In the genomic region with DNA sequence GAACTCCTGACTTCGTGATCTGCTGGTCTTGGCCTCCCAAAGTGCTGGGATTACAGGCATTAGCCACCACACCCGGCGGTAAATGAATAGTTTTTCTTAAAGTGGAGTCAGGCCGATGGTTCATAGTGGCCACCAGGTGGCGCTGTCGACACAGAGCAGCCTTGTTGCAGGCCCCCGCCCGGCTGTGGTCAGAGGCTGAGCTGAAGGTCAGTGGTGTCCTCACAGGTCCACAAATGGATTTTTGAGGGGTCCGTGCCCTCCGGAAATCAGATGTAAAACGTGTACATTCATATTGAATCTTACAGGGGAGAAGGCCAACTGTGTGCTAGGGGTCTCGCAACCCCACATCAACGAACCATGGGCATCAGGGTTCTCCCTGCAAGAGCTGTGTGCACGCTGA, we compare ENCODE assay signal across 8 cellular contexts. TPM values are rescaled to one million over a fixed set of nuclear protein-coding genes. Genes with fewer than 3 reads are reported as not detected.
DNase-seq lines count a peak whose midpoint lies in the region; ATAC-seq, FAIRE-seq and TF ChIP-seq lines count a peak whose summit lies in the region.

No MANE protein-coding gene starts in this region.

- H3K27me3 ChIP-seq in right atrium auricular region: no peaks in the 10 kb centered on the region
- no peaks in the 10 kb centered on the region for H3K27me3 ChIP-seq in foreskin keratinocyte
- H3K27me3 ChIP-seq in upper lobe of left lung: no peaks in the 10 kb centered on the region

- ATAC-seq in foreskin keratinocyte (no peak), upper lobe of left lung (ENCODE audit: low FRiP score in 2 of 2) (no peak), HG03097 (IDR thresholded peaks at IDR 0.05; ENCODE audit: low FRiP score, unreplicated experiment) (no peak)

- intact Hi-C loops in cardiac septum (cut with DNase I): no loop called here

- TF ChIP-seq EP300 in upper lobe of left lung (IDR thresholded peaks at IDR 0.05): no peak

- 95 to 97% methylated on average over 13 to 14 of the region's 14 CpGs for WGBS in upper lobe of left lung, 2 donors

- FAIRE-seq in HTR-8/SVneo (lab: Jason Lieb, UNC): no peak

- DNase-seq in right atrium auricular region (ENCODE audit: low spot score) (no peak), cardiac septum (ENCODE audit: low spot score) (no peak), SKM-1 treated with dmso at 0.1 percent for 144 hours (lab: John Stamatoyannopoulos, UW; ENCODE audit: unreplicated experiment) (peak; percentile 23), foreskin keratinocyte (no peak), upper lobe of left lung (no peak), HTR-8/SVneo (ENCODE audit: insufficient read length, low spot score) (no peak), NOMO-1 treated with DMSO at 0.1 percent for 48 hours (lab: John Stamatoyannopoulos, UW; ENCODE audit: unreplicated experiment) (no peak)

- no peak for TF ChIP-seq POLR2A in upper lobe of left lung (IDR thresholded peaks at IDR 0.05)

- H3K4me1 ChIP-seq in right atrium auricular region: no peaks in the 10 kb centered on the region
- H3K4me1 ChIP-seq in foreskin keratinocyte: no peaks in the 10 kb centered on the region
- H3K4me1 ChIP-seq in upper lobe of left lung: no peaks in the 10 kb centered on the region

- H3K27ac ChIP-seq in right atrium auricular region: no peak overlapping the region
- no peak overlapping the region for H3K27ac ChIP-seq in foreskin keratinocyte
- H3K27ac ChIP-seq in upper lobe of left lung: no peak overlapping the region

- H3K4me3 ChIP-seq in right atrium auricular region: no peak overlapping the region
- no peak overlapping the region for H3K4me3 ChIP-seq in upper lobe of left lung

- TF ChIP-seq CTCF in right atrium auricular region (IDR thresholded peaks at IDR 0.05): peak; percentile 12 to 53
- peak; percentile 66 for TF ChIP-seq CTCF in foreskin keratinocyte (conservative IDR thresholded peaks at IDR 0.05)
- peak in 4 of 6 experiments; percentile 38 to 49 (median 40) for TF ChIP-seq CTCF in upper lobe of left lung (IDR thresholded peaks at IDR 0.05)

- H3K36me3 ChIP-seq in right atrium auricular region: peaks cover 36% of the 10 kb centered on the region
- peaks cover 25 to 58% (median 46%) of the 10 kb centered on the region in 4 donors for H3K36me3 ChIP-seq in upper lobe of left lung

- H3K9me3 ChIP-seq in right atrium auricular region: peaks cover 0 to 7% of the 10 kb centered on the region in 2 donors
- H3K9me3 ChIP-seq in upper lobe of left lung: peaks cover 4 to 8% (median 6%) of the 10 kb centered on the region in 4 donors

RNA-seq across cellular contexts. Expression of a gene that starts 13.4 kb away (rescaled TPM):
- total RNA-seq in right atrium auricular region (10 to 100 TPM; 13.3 to 24.9 TPM), cardiac septum (17.6 TPM), foreskin keratinocyte (75.2 and 75.8 TPM in 2 replicates), upper lobe of left lung (100 to 1,000 TPM in 1 of 6 donors, 10 to 100 TPM in 5; 29.2 to 122 (median 38.6) TPM)
- 73.9 and 88.5 TPM in 2 replicates for polyA plus RNA-seq in foreskin keratinocyte

RNA-seq across cellular contexts. Expression of a gene that starts 29.5 kb away (rescaled TPM):
- total RNA-seq in right atrium auricular region: under 1 TPM in 1 of 2 donors, not detected in 1; 0.12 TPM
- not detected for total RNA-seq in cardiac septum
- total RNA-seq in foreskin keratinocyte: 0.35 and 1.7 TPM in 2 replicates
- 0.43 and 1.00 TPM in 2 replicates for polyA plus RNA-seq in foreskin keratinocyte
- total RNA-seq in upper lobe of left lung: 10 to 100 TPM in 1 of 6 donors, 1 to 10 TPM in 4, under 1 TPM in 1; 0.06 to 18.9 (median 5.6) TPM

RNA-seq across cellular contexts. Expression of a gene that starts 44.9 kb away (rescaled TPM):
- total RNA-seq in right atrium auricular region (1 to 10 TPM; 1.7 to 3.4 TPM), cardiac septum (7.8 TPM), foreskin keratinocyte (9.0 and 9.4 TPM in 2 replicates), upper lobe of left lung (10 to 100 TPM in 4 of 6 donors, 1 to 10 TPM in 2; 7.1 to 54.5 (median 19.2) TPM)
- polyA plus RNA-seq in foreskin keratinocyte: 4.8 and 5.0 TPM in 2 replicates

RNA-seq across cellular contexts. Expression of a gene that starts 50.2 kb away (rescaled TPM):
- total RNA-seq in right atrium auricular region (100 to 1,000 TPM; 129 to 170 TPM), cardiac septum (125 TPM), foreskin keratinocyte (81.8 and 89.6 TPM in 2 replicates), upper lobe of left lung (100 to 1,000 TPM; 143 to 643 (median 208) TPM)
- polyA plus RNA-seq in foreskin keratinocyte: 103 and 113 TPM in 2 replicates

RNA-seq across cellular contexts. Expression of a gene that starts 50.6 kb away (rescaled TPM):
- not detected for total RNA-seq in right atrium auricular region
- total RNA-seq in cardiac septum: not detected
- not detected in 2 replicates for total RNA-seq in foreskin keratinocyte
- polyA plus RNA-seq in foreskin keratinocyte: not detected in 2 replicates
- total RNA-seq in upper lobe of left lung: not detected
